In the genomic region with DNA sequence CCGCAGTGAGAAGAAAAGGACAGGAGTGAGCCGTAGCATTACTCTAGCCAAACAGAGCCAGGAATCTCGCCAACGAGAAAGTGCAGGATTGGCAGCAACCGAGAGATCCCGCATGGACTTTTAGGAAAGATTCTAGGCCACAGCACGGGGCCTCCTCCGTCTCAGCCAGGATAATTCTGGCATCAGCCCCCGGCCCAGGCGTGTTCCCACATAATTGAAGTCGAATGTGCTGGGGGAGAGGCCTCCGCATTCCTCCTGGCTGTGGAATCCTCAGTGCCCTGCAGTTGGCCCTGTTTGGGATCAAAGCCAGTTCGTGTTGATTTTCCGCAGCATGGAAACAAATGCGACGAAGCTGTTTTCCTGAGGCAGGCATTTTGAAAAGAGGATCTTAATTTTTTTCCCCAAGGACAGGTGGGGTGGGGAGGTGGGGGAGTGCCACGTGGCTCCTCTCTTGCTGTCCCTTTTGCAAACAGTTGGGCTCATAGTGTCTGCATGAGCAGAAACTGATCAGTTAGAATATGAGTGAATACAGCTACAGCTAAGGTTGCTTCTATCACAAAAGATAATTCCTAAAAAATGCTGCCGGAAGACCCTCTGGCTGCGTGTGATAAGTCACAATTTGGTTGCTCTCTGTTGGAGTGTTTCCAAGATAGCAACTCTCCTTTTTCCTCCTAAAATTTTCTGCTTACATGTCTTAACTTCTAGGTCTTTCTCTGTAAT, we compare ENCODE assay signal across 9 cellular contexts. TPM values are rescaled to one million over a fixed set of nuclear protein-coding genes. Genes with fewer than 3 reads are reported as not detected.
DNase-seq lines count a peak whose midpoint lies in the region; ATAC-seq and TF ChIP-seq lines count a peak whose summit lies in the region.
"Had no signal": no experiment of that assay in that cellular context is flagged by ENCODE, and none has a peak within 500 bp of the region (broad histone marks: within the 10 kb centered on the region; RNA-seq: fewer than 3 reads in every experiment).

No MANE protein-coding gene starts in this region.

- no peaks in the 10 kb centered on the region for H3K9me3 ChIP-seq in gastrocnemius medialis

- in situ Hi-C loops in gastrocnemius medialis (cut with MboI; ENCODE audit: low sequenced_read_pairs in 4 of 4), result no loop called here

- no peak for TF ChIP-seq CTCF in gastrocnemius medialis (IDR thresholded peaks at IDR 0.05 in 4 of 5, conservative IDR thresholded peaks at IDR 0.05 in 1 of 5)

- H3K27me3 ChIP-seq in H7 (ENCODE audit: control insufficient read depth, insufficient read depth, low read length), result no peaks in the 10 kb centered on the region
- no peaks in the 10 kb centered on the region for H3K27me3 ChIP-seq in gastrocnemius medialis

- ATAC-seq in gastrocnemius medialis (peak in 1 of 2 donors; percentile 53), HG02870 (IDR thresholded peaks at IDR 0.05; ENCODE audit: unreplicated experiment) (no peak), GM18870 (IDR thresholded peaks at IDR 0.05; ENCODE audit: unreplicated experiment) (no peak)

- no peaks in the 10 kb centered on the region for H3K36me3 ChIP-seq in H7 (replicated peaks; ENCODE audit: control insufficient read depth, insufficient read depth, low read length)
- H3K36me3 ChIP-seq in gastrocnemius medialis, result no peaks in the 10 kb centered on the region

- H3K4me3 ChIP-seq in H7 (ENCODE audit: insufficient read depth, low read depth, low read length), result no peak overlapping the region
- H3K4me3 ChIP-seq in gastrocnemius medialis, result peak overlapping the region in 3 of 4 donors; percentile 20 to 35 (median 26)

- peak; percentile 70 for DNase-seq in H7
- peak; percentile 94 for DNase-seq in islet precursor cell
- peak; percentile 6 to 38 for DNase-seq in gastrocnemius medialis
- DNase-seq in GM19240 (ENCODE audit: insufficient read length, low spot score), result no peak
- no peak for DNase-seq in stimulated activated CD4-positive, alpha-beta T cell treated with anti-CD3 and anti-CD28 coated beads, Interleukin-2, amount 100 ng/mL, for 24 hours
- DNase-seq: NCI-H1930 had no signal

- intact Hi-C loops in gastrocnemius medialis (cut with DNase I; ENCODE audit: low total_unique reads), result no loop called here

- peaks cover 9 to 11% of the 10 kb centered on the region in 2 donors for H3K4me1 ChIP-seq in gastrocnemius medialis

- H3K27ac ChIP-seq in cingulate gyrus (ENCODE audit: low read depth, low read length), result peak overlapping the region; percentile 72
- H3K27ac ChIP-seq in gastrocnemius medialis, result peak overlapping the region; percentile 35 to 61 (median 55)

- no peak for TF ChIP-seq POLR2A in gastrocnemius medialis (IDR thresholded peaks at IDR 0.05)

RNA-seq across cellular contexts. Expression of a gene that starts 37.3 kb away (rescaled TPM):
- total RNA-seq in H7 (2014; rRNA removed; shearing (Covaris generic)), result 14.4 and 28.7 TPM in 2 replicates
- total RNA-seq in gastrocnemius medialis, result 10 to 100 TPM; 20.4 to 28.1 (median 22.2) TPM

RNA-seq across cellular contexts. Expression of a gene that starts 49.4 kb away (rescaled TPM):
- total RNA-seq in H7 (2014; rRNA removed; shearing (Covaris generic)), result 15.6 and 20.4 TPM in 2 replicates
- 10 to 100 TPM; 25.2 to 38.5 (median 29.2) TPM for total RNA-seq in gastrocnemius medialis

RNA-seq across cellular contexts. Expression of a gene that starts 49.5 kb away (rescaled TPM):
- total RNA-seq in H7 (2014; rRNA removed; shearing (Covaris generic)), result 20.7 and 24.5 TPM in 2 replicates
- total RNA-seq in gastrocnemius medialis, result 10 to 100 TPM in 3 of 4 donors, 1 to 10 TPM in 1; 8.3 to 12.6 (median 11.7) TPM

Comparison
In these comparisons a context has a peak if more than half of its experiments do, and no peak if none do; other contexts are left out.
1. DNase-seq: peak in H7 (single experiment), islet precursor cell (single experiment) and gastrocnemius medialis (2 of 2); none in GM19240 (single experiment) and stimulated activated CD4-positive, alpha-beta T cell treated with anti-CD3 and anti-CD28 coated beads, Interleukin-2, amount 100 ng/mL, for 24 hours (0 of 2).